18 cellular contexts compared by ENCODE assay signal in the genomic region with DNA sequence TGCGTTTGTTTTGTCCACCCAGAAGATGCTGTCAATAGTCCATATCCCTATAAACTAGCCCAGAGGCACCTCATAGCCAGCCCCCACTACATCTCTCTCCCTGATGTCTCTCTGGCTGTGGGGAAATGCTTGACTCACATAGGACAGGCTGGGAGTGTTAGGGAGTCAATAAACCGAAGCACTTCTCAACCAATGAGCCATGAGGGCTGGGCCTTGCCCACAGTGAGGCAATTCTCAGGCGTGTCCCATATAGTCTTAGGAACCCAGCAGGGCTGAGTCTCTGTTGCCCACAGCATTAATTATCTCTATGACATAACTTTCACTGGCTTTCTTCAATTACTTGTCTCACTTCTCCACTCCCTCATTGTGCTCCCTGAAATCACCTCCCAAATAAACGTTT.
"Had no signal": no experiment of that assay in that cellular context is flagged by ENCODE, and none has a peak within 500 bp of the region (broad histone marks: within the 10 kb centered on the region; RNA-seq: fewer than 3 reads in every experiment).

No MANE protein-coding gene starts in this region.

- DNase-seq: activated CD4-positive, alpha-beta T cell treated with anti-CD3 and anti-CD28 coated beads, Interleukin-2, amount 10 ng/mL, durations not matched to agents 7 days and 5 days; activated CD4-positive, CD25-positive, alpha-beta regulatory T cell; activated CD8-positive, alpha-beta memory T cell treated with anti-CD3 and anti-CD28 coated beads, Interleukin-2, amount 50 U/mL, for 48 hours; activated gamma-delta T cell treated with Interleukin-2 at 50 U/mL for 16 hours; activated naive CD8-positive, alpha-beta T cell treated with anti-CD3 and anti-CD28 coated beads for 36 hours; cortex of kidney; effector CD4-positive, alpha-beta T cell; left ventricle myocardium superior; nucleus accumbens; right cardiac atrium; small intestine; stimulated activated CD4-positive, alpha-beta T cell treated with anti-CD3 and anti-CD28 coated beads, Interleukin-4, amount 100 ng/mL, for 4 hours; stimulated activated CD8-positive, alpha-beta memory T cell treated with anti-CD3 and anti-CD28 coated beads, Interleukin-4, amount 100 ng/mL, for 48 hours; stimulated activated naive CD4-positive, alpha-beta T cell treated with Interleukin-2 at 50 U/mL for 16 hours; substantia nigra had no signal

- H3K79me2 ChIP-seq: hepatocyte had no signal

- H3K27me3 ChIP-seq: hepatocyte, tibial nerve, vagina had no signal

- H3K27ac ChIP-seq: hepatocyte, tibial nerve, vagina had no signal

- H3K4me3 ChIP-seq: hepatocyte, tibial nerve, vagina had no signal

- H3K36me3 ChIP-seq: tibial nerve, vagina had no signal

- H2AFZ ChIP-seq: hepatocyte had no signal

- H3K9me3 ChIP-seq: tibial nerve, vagina had no signal

- H3K4me1 ChIP-seq: tibial nerve, vagina had no signal

- H3K4me2 ChIP-seq: hepatocyte had no signal
